9 cellular contexts compared by ENCODE assay signal in the genomic region with DNA sequence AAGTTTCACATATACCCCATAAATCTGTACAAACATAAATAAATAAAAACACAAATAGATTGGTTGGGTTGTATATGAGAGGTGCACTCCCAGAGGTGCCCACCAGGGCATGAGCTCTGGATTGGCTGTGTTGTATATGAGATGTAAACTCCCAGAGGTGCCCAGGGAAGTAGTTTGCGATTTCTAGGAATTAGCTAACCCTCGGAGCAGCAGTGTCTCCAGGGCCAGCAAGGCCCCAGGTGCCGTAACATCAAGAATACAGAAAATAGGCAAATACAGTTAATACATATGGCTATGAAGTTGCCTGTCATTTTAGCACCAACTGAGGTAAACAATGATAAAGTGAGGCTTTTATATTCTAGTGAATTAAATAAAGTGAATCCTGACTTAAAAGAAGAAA. TPM values are rescaled to one million over a fixed set of nuclear protein-coding genes. Genes with fewer than 3 reads are reported as not detected.
DNase-seq lines count a peak whose midpoint lies in the region; ATAC-seq and TF ChIP-seq lines count a peak whose summit lies in the region.
"Had no signal": no experiment of that assay in that cellular context is flagged by ENCODE, and none has a peak within 500 bp of the region (broad histone marks: within the 10 kb centered on the region; RNA-seq: fewer than 3 reads in every experiment).

No MANE protein-coding gene starts in this region.

- H3K27ac ChIP-seq in SK-N-SH (ENCODE audit: low read depth in 2 of 2, low read length in 1 of 2): no peak overlapping the region

- ATAC-seq in GM18519 (IDR thresholded peaks at IDR 0.05; ENCODE audit: low FRiP score, unreplicated experiment) (no peak), HG02970 (IDR thresholded peaks at IDR 0.05; ENCODE audit: low FRiP score, unreplicated experiment) (no peak)
- ATAC-seq: activated naive CD4-positive, alpha-beta T cell treated with anti-CD3 and anti-CD28 coated beads, Interleukin-2, amount 50 U/mL, for 72 hours had no signal

- H3K36me3 ChIP-seq in SK-N-SH (replicated peaks in 1 of 2; ENCODE audit: control insufficient read depth in 1 of 2, insufficient read depth in 2 of 2, low read length in 1 of 2): no peaks in the 10 kb centered on the region

- no peaks in the 10 kb centered on the region for H3K79me2 ChIP-seq in SK-N-SH (ENCODE audit: insufficient read depth)

- H3K9me3 ChIP-seq in SK-N-SH: no peaks in the 10 kb centered on the region

- H3K4me3 ChIP-seq in SK-N-SH (ENCODE audit: low read depth in 2 of 2, low read length in 1 of 2): no peak overlapping the region

- WGBS in SK-N-SH (ENCODE audit: low lambda C conversion rate): 34% methylated on average over 3 of the region's 3 CpGs

- DNase-seq in AG20443 (ENCODE audit: low spot score) (peak; percentile 17), GM13977 (ENCODE audit: low spot score) (no peak), SK-N-SH (peak; percentile 53), iris pigment epithelial cell (ENCODE audit: low read depth) (peak; percentile 15), HCEC 1CT (no peak), mucosa of gallbladder (ENCODE audit: low spot score) (no peak)

- CTCF ChIA-PET in SK-N-SH (lab: Yijun Ruan, JAX): interaction anchor here (1.0 to 1.4 kb wide), 5 partner anchors 9 to 157 kb away, joined by 3 to 17 read pairs (median 6); a partner anchor contains a TSS

- no peaks in the 10 kb centered on the region for H3K9me2 ChIP-seq in SK-N-SH

- no peak for TF ChIP-seq RAD21 in SK-N-SH (IDR thresholded peaks at IDR 0.05; ENCODE audit: low read length)

- in situ Hi-C loops in GM13977 (cut with MboI; ENCODE audit: low pct_unique_long_range_greater_than_20kb, low sequenced_read_pairs, unreplicated experiment): no loop called here

- no peaks in the 10 kb centered on the region for H3K27me3 ChIP-seq in SK-N-SH (ENCODE audit: insufficient read depth)

- no peak for TF ChIP-seq EP300 in SK-N-SH (IDR thresholded peaks at IDR 0.05; ENCODE audit: borderline replicate concordance in 1 of 2, low read depth in 1 of 2, low read length in 1 of 2)

- TF ChIP-seq CTCF in GM13977 (IDR thresholded peaks at IDR 0.05; ENCODE audit: extremely low read depth, insufficient read depth, missing control alignments) (peak; percentile 30), SK-N-SH (IDR thresholded peaks at IDR 0.05) (peak; percentile 58)

- POLR2A ChIA-PET in SK-N-SH (lab: Yijun Ruan, JAX): no interaction called here

- H2AFZ ChIP-seq in SK-N-SH (ENCODE audit: low read depth): no peak overlapping the region

- no peak overlapping the region for H3K4me2 ChIP-seq in SK-N-SH

- peaks cover 0 to 4% of the 10 kb centered on the region in 2 experiments; a peak in 2 of 4 replicates for H3K4me1 ChIP-seq in SK-N-SH (ENCODE audit: control insufficient read depth in 1 of 2, insufficient read depth in 2 of 2, low read depth in 1 of 2, low read length in 1 of 2)

- H3F3A ChIP-seq in SK-N-SH (replicated peaks; ENCODE audit: insufficient read depth): peaks cover 36% of the 10 kb centered on the region

- H4K20me1 ChIP-seq in SK-N-SH (ENCODE audit: insufficient read depth): no peaks in the 10 kb centered on the region

- H3K9ac ChIP-seq in SK-N-SH: no peak overlapping the region

TF ChIP-seq in SK-N-SH, 30 proteins besides CTCF, POLR2A, EP300 and RAD21:
- TF ChIP-seq, protein P1, sequence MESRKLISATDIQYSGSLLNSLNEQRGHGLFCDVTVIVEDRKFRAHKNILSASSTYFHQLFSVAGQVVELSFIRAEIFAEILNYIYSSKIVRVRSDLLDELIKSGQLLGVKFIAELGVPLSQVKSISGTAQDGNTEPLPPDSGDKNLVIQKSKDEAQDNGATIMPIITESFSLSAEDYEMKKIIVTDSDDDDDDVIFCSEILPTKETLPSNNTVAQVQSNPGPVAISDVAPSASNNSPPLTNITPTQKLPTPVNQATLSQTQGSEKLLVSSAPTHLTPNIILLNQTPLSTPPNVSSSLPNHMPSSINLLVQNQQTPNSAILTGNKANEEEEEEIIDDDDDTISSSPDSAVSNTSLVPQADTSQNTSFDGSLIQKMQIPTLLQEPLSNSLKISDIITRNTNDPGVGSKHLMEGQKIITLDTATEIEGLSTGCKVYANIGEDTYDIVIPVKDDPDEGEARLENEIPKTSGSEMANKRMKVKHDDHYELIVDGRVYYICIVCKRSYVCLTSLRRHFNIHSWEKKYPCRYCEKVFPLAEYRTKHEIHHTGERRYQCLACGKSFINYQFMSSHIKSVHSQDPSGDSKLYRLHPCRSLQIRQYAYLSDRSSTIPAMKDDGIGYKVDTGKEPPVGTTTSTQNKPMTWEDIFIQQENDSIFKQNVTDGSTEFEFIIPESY (IDR thresholded peaks at IDR 0.05; ENCODE audit: borderline replicate concordance, low read depth): no peak
- TF ChIP-seq FOSL2 (IDR thresholded peaks at IDR 0.05; ENCODE audit: borderline replicate concordance, low read depth) (no peak), FOXJ3 (CRISPR knock-in tag; IDR thresholded peaks at IDR 0.05) (no peak), FOXM1 (IDR thresholded peaks at IDR 0.05; ENCODE audit: low read depth) (no peak), EZH2phosphoT487 (IDR thresholded peaks at IDR 0.05; ENCODE audit: borderline replicate concordance, low read depth) (no peak), SIN3A (IDR thresholded peaks at IDR 0.05; ENCODE audit: borderline replicate concordance, low read depth, low read length) (no peak), NRF1 (IDR thresholded peaks at IDR 0.05; ENCODE audit: low read depth, low read length) (no peak), TEAD4 (IDR thresholded peaks at IDR 0.05; ENCODE audit: borderline replicate concordance, insufficient read depth) (no peak), NFIC (IDR thresholded peaks at IDR 0.05; ENCODE audit: borderline replicate concordance) (no peak), YY1 (IDR thresholded peaks at IDR 0.05; ENCODE audit: low read depth) (no peak)
- TF ChIP-seq, protein P2, sequence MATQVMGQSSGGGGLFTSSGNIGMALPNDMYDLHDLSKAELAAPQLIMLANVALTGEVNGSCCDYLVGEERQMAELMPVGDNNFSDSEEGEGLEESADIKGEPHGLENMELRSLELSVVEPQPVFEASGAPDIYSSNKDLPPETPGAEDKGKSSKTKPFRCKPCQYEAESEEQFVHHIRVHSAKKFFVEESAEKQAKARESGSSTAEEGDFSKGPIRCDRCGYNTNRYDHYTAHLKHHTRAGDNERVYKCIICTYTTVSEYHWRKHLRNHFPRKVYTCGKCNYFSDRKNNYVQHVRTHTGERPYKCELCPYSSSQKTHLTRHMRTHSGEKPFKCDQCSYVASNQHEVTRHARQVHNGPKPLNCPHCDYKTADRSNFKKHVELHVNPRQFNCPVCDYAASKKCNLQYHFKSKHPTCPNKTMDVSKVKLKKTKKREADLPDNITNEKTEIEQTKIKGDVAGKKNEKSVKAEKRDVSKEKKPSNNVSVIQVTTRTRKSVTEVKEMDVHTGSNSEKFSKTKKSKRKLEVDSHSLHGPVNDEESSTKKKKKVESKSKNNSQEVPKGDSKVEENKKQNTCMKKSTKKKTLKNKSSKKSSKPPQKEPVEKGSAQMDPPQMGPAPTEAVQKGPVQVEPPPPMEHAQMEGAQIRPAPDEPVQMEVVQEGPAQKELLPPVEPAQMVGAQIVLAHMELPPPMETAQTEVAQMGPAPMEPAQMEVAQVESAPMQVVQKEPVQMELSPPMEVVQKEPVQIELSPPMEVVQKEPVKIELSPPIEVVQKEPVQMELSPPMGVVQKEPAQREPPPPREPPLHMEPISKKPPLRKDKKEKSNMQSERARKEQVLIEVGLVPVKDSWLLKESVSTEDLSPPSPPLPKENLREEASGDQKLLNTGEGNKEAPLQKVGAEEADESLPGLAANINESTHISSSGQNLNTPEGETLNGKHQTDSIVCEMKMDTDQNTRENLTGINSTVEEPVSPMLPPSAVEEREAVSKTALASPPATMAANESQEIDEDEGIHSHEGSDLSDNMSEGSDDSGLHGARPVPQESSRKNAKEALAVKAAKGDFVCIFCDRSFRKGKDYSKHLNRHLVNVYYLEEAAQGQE (IDR thresholded peaks at IDR 0.05; ENCODE audit: low read depth, low read length): no peak
- TF ChIP-seq, protein P3, sequence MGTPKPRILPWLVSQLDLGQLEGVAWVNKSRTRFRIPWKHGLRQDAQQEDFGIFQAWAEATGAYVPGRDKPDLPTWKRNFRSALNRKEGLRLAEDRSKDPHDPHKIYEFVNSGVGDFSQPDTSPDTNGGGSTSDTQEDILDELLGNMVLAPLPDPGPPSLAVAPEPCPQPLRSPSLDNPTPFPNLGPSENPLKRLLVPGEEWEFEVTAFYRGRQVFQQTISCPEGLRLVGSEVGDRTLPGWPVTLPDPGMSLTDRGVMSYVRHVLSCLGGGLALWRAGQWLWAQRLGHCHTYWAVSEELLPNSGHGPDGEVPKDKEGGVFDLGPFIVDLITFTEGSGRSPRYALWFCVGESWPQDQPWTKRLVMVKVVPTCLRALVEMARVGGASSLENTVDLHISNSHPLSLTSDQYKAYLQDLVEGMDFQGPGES (IDR thresholded peaks at IDR 0.05; ENCODE audit: low read depth, low read length): no peak

RNA-seq across cellular contexts. Expression of a gene that starts 5.4 kb away (rescaled TPM):
- polyA plus RNA-seq in SK-N-SH (2012; rRNA removed): 24.4 and 27.8 TPM in 2 replicates
- 34.5 and 41.4 TPM in 2 replicates for polyA plus RNA-seq in SK-N-SH (2012; cell fraction: cytosol; rRNA removed)
- 8.5 and 12.2 TPM in 2 replicates for polyA plus RNA-seq in SK-N-SH (2012; cell fraction: nucleus; rRNA removed)
- total RNA-seq in mucosa of gallbladder: 45.0 TPM

RNA-seq across cellular contexts. Expression of a gene that starts 14.9 kb away (rescaled TPM):
- polyA plus RNA-seq in SK-N-SH (2012; rRNA removed): 3.3 and 3.9 TPM in 2 replicates
- polyA plus RNA-seq in SK-N-SH (2012; cell fraction: cytosol; rRNA removed): 6.7 and 9.8 TPM in 2 replicates
- 2.4 and 4.8 TPM in 2 replicates for polyA plus RNA-seq in SK-N-SH (2012; cell fraction: nucleus; rRNA removed)
- total RNA-seq in mucosa of gallbladder: 21.1 TPM

Comparison
In these comparisons a context has a peak if more than half of its experiments do, and no peak if none do; other contexts are left out.
1. DNase-seq: peak in AG20443 (single experiment), SK-N-SH (single experiment) and iris pigment epithelial cell (single experiment); none in GM13977 (single experiment), HCEC 1CT (single experiment) and mucosa of gallbladder (single experiment).